12 cellular contexts compared by ENCODE assay signal in genomic region chr6:44738652-44739141, GRCh38.
DNase-seq lines count a peak whose midpoint lies in the region; ATAC-seq, FAIRE-seq and TF ChIP-seq lines count a peak whose summit lies in the region.
"Had no signal": no experiment of that assay in that cellular context is flagged by ENCODE, and none has a peak within 500 bp of the region (broad histone marks: within the 10 kb centered on the region; RNA-seq: fewer than 3 reads in every experiment).

No MANE protein-coding gene starts in this region.

- DNase-seq in GM12892 (ENCODE audit: insufficient read length): no peak
- peak; percentile 51 for DNase-seq in epithelial cell of proximal tubule (ENCODE audit: low read depth)
- DNase-seq in osteoblast (ENCODE audit: insufficient read length, low spot score, missing footprints): peak; percentile 91
- DNase-seq in GF-D8 (lab: John Stamatoyannopoulos, UW): no peak
- DNase-seq in NCI-H2107 (lab: John Stamatoyannopoulos, UW): no peak
- DNase-seq in PC-9: no peak
- DNase-seq: activated CD8-positive, alpha-beta memory T cell treated with anti-CD3 and anti-CD28 coated beads for 24 hours; kidney; stimulated activated CD4-positive, alpha-beta T cell treated with anti-CD3 and anti-CD28 coated beads, Interleukin-12 subunit alpha, Interleukin-12 subunit beta, amount 100 ng/mL, for 4 hours had no signal

- intact Hi-C loops in PC-9 (cut with micrococcal nuclease; ENCODE audit: unreplicated experiment): no loop called here

- peak overlapping the region; percentile 42 for H3K4me2 ChIP-seq in osteoblast (ENCODE audit: insufficient read depth, low read length)
- no peak overlapping the region for H3K4me2 ChIP-seq in PC-9

- H3K36me3 ChIP-seq in osteoblast (ENCODE audit: insufficient read depth, low read length): no peaks in the 10 kb centered on the region
- no peaks in the 10 kb centered on the region for H3K36me3 ChIP-seq in PC-9 (ENCODE audit: low read depth)
- H3K36me3 ChIP-seq: tibial nerve had no signal

- H3K27me3 ChIP-seq in osteoblast (ENCODE audit: insufficient read depth, low read length) (peaks cover 3% of the 10 kb centered on the region), PC-9 (ENCODE audit: insufficient read depth, low read depth) (no peaks in the 10 kb centered on the region)
- H3K27me3 ChIP-seq: tibial nerve had no signal

- ATAC-seq in HG03175 (IDR thresholded peaks at IDR 0.05; ENCODE audit: unreplicated experiment) (peak; percentile 47), HG03135 (IDR thresholded peaks at IDR 0.05; ENCODE audit: unreplicated experiment) (no peak)

- FAIRE-seq in GM12892 (lab: Jason Lieb, UNC): peak; percentile 70
- FAIRE-seq: kidney had no signal

- TF ChIP-seq CTCF in epithelial cell of proximal tubule (conservative IDR thresholded peaks at IDR 0.05; ENCODE audit: low read depth, low read length): no peak
- no peak for TF ChIP-seq CTCF in osteoblast (IDR thresholded peaks at IDR 0.05; ENCODE audit: extremely low read depth, low read depth, low read length)
- TF ChIP-seq CTCF in PC-9 (conservative IDR thresholded peaks at IDR 0.05): no peak

- H3K9me3 ChIP-seq in osteoblast (ENCODE audit: low read depth, low read length) (no peaks in the 10 kb centered on the region), PC-9 (ENCODE audit: insufficient read depth, low read depth) (no peaks in the 10 kb centered on the region)
- H3K9me3 ChIP-seq: tibial nerve had no signal

- H3K9me2 ChIP-seq in PC-9 (ENCODE audit: insufficient read depth): no peaks in the 10 kb centered on the region

- no TSS peak for BruUV-seq in PC-9 (replicated peaks; lab: Mats Ljungman, UMichigan)

- H3K4me3 ChIP-seq in epithelial cell of proximal tubule (ENCODE audit: low read depth, low read length): no peak overlapping the region
- H3K4me3 ChIP-seq in osteoblast (ENCODE audit: insufficient read depth, low read length): no peak overlapping the region
- no peak overlapping the region for H3K4me3 ChIP-seq in PC-9
- H3K4me3 ChIP-seq: tibial nerve had no signal

- H3K27ac ChIP-seq in osteoblast (ENCODE audit: low read depth, low read length) (peak overlapping the region; percentile 44), PC-9 (no peak overlapping the region)
- H3K27ac ChIP-seq: tibial nerve had no signal

- no peak for TF ChIP-seq POLR2A in GM12892 (IDR thresholded peaks at IDR 0.05; ENCODE audit: low read depth, low read length)

- H3K79me2 ChIP-seq in osteoblast (ENCODE audit: insufficient read depth, low read length) (no peaks in the 10 kb centered on the region), PC-9 (ENCODE audit: low read depth) (no peaks in the 10 kb centered on the region)

- H4K20me1 ChIP-seq in osteoblast (ENCODE audit: insufficient read depth, low read length) (no peaks in the 10 kb centered on the region), PC-9 (ENCODE audit: insufficient read depth) (no peaks in the 10 kb centered on the region)

- H3K4me1 ChIP-seq in osteoblast (ENCODE audit: insufficient read depth, low read length) (peaks cover 15% of the 10 kb centered on the region), PC-9 (replicated peaks; ENCODE audit: insufficient read depth) (no peaks in the 10 kb centered on the region)

- H2AFZ ChIP-seq in osteoblast (ENCODE audit: low read length) (peak overlapping the region; percentile 52), PC-9 (no peak overlapping the region)

- no peaks in the 10 kb centered on the region for H3F3A ChIP-seq in PC-9 (ENCODE audit: insufficient read depth, low read depth)

- POLR2A ChIA-PET in PC-9 (lab: Charles Lee; ENCODE audit: unreplicated experiment): no interaction called here

- CTCF ChIA-PET in PC-9 (lab: Charles Lee): no interaction called here

Comparison
In these comparisons a context has a peak if more than half of its experiments do, and no peak if none do; other contexts are left out.
1. DNase-seq: peak in epithelial cell of proximal tubule (single experiment) and osteoblast (single experiment); none in GM12892 (single experiment), GF-D8 (single experiment), NCI-H2107 (single experiment) and PC-9 (0 of 2).